ENCODE assay signal across 13 cellular contexts in the genomic region with DNA sequence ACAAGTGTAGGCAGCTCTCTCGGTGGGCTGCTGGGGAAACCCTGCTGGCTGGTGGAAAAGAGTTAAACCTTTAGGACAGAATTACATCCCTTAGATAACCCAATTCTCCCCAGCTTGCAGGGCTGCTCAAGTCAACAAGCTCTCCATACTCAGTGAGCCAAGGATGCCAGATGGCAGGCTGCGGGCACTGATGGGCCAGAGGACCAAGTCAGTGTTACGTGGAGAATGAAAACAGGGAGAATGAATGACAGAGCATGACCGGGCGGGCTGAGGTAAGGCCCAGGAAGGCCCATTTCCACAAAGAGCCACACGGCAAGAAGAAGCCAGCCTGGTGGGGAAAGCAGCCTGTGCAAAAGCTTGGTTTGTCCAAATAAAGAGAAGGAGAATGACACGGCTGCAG. TPM values are rescaled to one million over a fixed set of nuclear protein-coding genes. Genes with fewer than 3 reads are reported as not detected.
DNase-seq lines count a peak whose midpoint lies in the region; ATAC-seq and TF ChIP-seq lines count a peak whose summit lies in the region.
"Had no signal": no experiment of that assay in that cellular context is flagged by ENCODE, and none has a peak within 500 bp of the region (broad histone marks: within the 10 kb centered on the region; RNA-seq: fewer than 3 reads in every experiment).

No MANE protein-coding gene starts in this region.

- ATAC-seq in GM21737 (IDR thresholded peaks at IDR 0.05; ENCODE audit: unreplicated experiment) (no peak), GM18907 (IDR thresholded peaks at IDR 0.05; ENCODE audit: unreplicated experiment) (no peak), HG03439 (IDR thresholded peaks at IDR 0.05; ENCODE audit: unreplicated experiment) (no peak)
- ATAC-seq: left colon had no signal

- H3K36me3 ChIP-seq in BLaER1 (no peaks in the 10 kb centered on the region), osteoblast (ENCODE audit: insufficient read depth, low read length) (no peaks in the 10 kb centered on the region), A673 (ENCODE audit: insufficient read depth, low read length, poor library complexity, severe bottlenecking) (no peaks in the 10 kb centered on the region)
- H3K36me3 ChIP-seq: HAP-1 had no signal

- CTCF ChIA-PET in A673 (lab: Charles Lee): no interaction called here

- intact Hi-C loops in A673 (cut with micrococcal nuclease; ENCODE audit: unreplicated experiment): no loop called here

- no TSS peak for BruUV-seq in A673 (replicated peaks; lab: Mats Ljungman, UMichigan)

- H3K9me3 ChIP-seq in BLaER1 (no peaks in the 10 kb centered on the region), osteoblast (ENCODE audit: low read depth, low read length) (no peaks in the 10 kb centered on the region), A673 (ENCODE audit: low read depth, low read length, poor library complexity, severe bottlenecking) (no peaks in the 10 kb centered on the region)
- H3K9me3 ChIP-seq: HAP-1 had no signal

- H4K20me1 ChIP-seq in BLaER1 (no peaks in the 10 kb centered on the region), osteoblast (ENCODE audit: insufficient read depth, low read length) (no peaks in the 10 kb centered on the region)

- no peaks in the 10 kb centered on the region for H3K27me3 ChIP-seq in BLaER1
- H3K27me3 ChIP-seq in osteoblast (ENCODE audit: insufficient read depth, low read length): no peaks in the 10 kb centered on the region
- H3K27me3 ChIP-seq in A673 (replicated peaks; ENCODE audit: insufficient read depth, low read depth, low read length, poor library complexity): no peaks in the 10 kb centered on the region

- TF ChIP-seq CTCF in osteoblast (IDR thresholded peaks at IDR 0.05; ENCODE audit: extremely low read depth, low read depth, low read length): no peak
- TF ChIP-seq CTCF in A673 (conservative IDR thresholded peaks at IDR 0.05; ENCODE audit: low read depth, low read length): no peak

- DNase-seq in NCI-H446 treated with DMSO at 0.1 percent for 48 hours (lab: John Stamatoyannopoulos, UW) (peak; percentile 36), cerebellar nuclear complex (lab: John Stamatoyannopoulos, UW) (peak; percentile 43 to 88), osteoblast (ENCODE audit: insufficient read length, low spot score, missing footprints) (no peak), A673 (ENCODE audit: low spot score) (no peak)
- DNase-seq: activated CD4-positive, alpha-beta T cell treated with anti-CD3 and anti-CD28 coated beads, Interleukin-2, amount 50 U/mL, for 4 hours; activated T-cell treated with anti-CD3 and anti-CD28 coated beads, Interleukin-2, amount 50 U/mL, for 1 hour; effector CD8-positive, alpha-beta T cell; left colon had no signal

- peak overlapping the region; percentile 44 for H2AFZ ChIP-seq in osteoblast (ENCODE audit: low read length)

- no peak overlapping the region for H3K4me2 ChIP-seq in BLaER1
- H3K4me2 ChIP-seq in osteoblast (ENCODE audit: insufficient read depth, low read length): peak overlapping the region; percentile 12

- H3K4me3 ChIP-seq in BLaER1 (no peak overlapping the region), osteoblast (ENCODE audit: insufficient read depth, low read length) (no peak overlapping the region), A673 (ENCODE audit: low read depth, low read length, poor library complexity, severe bottlenecking) (no peak overlapping the region)
- H3K4me3 ChIP-seq: HAP-1 had no signal

- peak overlapping the region; percentile 10; the same call in 1 of the 2 replicates for H3K27ac ChIP-seq in BLaER1
- H3K27ac ChIP-seq in osteoblast (ENCODE audit: low read depth, low read length): peak overlapping the region; percentile 97
- H3K27ac ChIP-seq in A673 (ENCODE audit: low read depth, low read length, poor library complexity, severe bottlenecking): no peak overlapping the region

- H3K4me1 ChIP-seq in BLaER1 (peaks cover 24% of the 10 kb centered on the region), osteoblast (ENCODE audit: insufficient read depth, low read length) (peaks cover 77% of the 10 kb centered on the region), A673 (ENCODE audit: insufficient read depth, low read length, poor library complexity, severe bottlenecking) (peaks cover 8% of the 10 kb centered on the region)
- H3K4me1 ChIP-seq: HAP-1 had no signal

- no peak overlapping the region for H3K9ac ChIP-seq in BLaER1

- POLR2A ChIA-PET in A673 (lab: Charles Lee; ENCODE audit: low non-redundant PET): no interaction called here

- H3K79me2 ChIP-seq in osteoblast (ENCODE audit: insufficient read depth, low read length): no peaks in the 10 kb centered on the region

RNA-seq across cellular contexts. Expression of a gene that starts 58.7 kb away (rescaled TPM):
- total RNA-seq in osteoblast (not detected in 2 replicates), A673 (2021) (0.06 TPM in 1 of 2 replicates, not detected in the other)

Comparison
In these comparisons a context has a peak if more than half of its experiments do, and no peak if none do; other contexts are left out.
1. DNase-seq: peak in NCI-H446 treated with DMSO at 0.1 percent for 48 hours (single experiment) and cerebellar nuclear complex (2 of 2); none in osteoblast (single experiment) and A673 (single experiment).